Comparison of ENCODE assay signal across 16 cellular contexts in the genomic region with DNA sequence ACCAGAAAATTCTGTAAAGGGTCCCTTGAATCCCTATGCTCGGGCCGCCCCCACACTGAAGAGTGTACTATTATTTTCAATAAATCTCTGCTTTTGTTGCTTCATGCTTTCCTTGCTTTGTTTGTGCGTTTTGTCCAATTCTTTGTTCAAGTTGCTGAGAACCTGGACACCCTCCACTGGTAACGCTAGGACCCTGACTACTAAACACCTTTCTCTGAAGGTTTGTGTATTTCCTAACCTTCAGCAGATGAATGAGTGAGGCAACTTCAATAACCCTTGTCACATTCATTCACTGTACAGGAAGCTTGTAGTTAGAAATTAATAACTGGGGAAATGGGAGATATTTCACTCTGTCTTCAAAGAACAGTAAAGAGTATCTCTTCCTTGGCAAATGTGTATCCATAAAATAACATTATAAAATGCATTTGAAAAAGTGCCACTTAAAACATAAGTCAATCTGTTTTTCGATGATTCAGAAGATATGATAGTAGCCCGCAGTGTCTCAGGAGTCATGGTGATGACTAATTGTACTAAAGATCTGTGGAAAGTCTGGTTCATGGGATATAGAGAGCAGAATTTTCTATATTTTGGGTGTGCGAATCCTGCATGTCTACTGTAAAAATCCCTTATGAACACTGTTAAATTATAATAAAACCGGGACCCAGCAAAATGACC. TPM values are rescaled to one million over a fixed set of nuclear protein-coding genes. Genes with fewer than 3 reads are reported as not detected.
DNase-seq lines count a peak whose midpoint lies in the region; FAIRE-seq and TF ChIP-seq lines count a peak whose summit lies in the region.
"Had no signal": no experiment of that assay in that cellular context is flagged by ENCODE, and none has a peak within 500 bp of the region (broad histone marks: within the 10 kb centered on the region; RNA-seq: fewer than 3 reads in every experiment).

No MANE protein-coding gene starts in this region.

- H3K4me3 Mint-ChIP-seq in astrocyte (ENCODE audit: unreplicated experiment) = no peak overlapping the region
- H3K4me3 Mint-ChIP-seq: CD4-positive, alpha-beta memory T cell; effector memory CD8-positive, alpha-beta T cell; stimulated activated naive B cell treated with anti-CD40 and anti-IgM and Interleukin-4, amounts not matched to agents 10 μg/mL and 1 μg/mL and 100 μg/mL, for 72 hours had no signal

- no peaks in the 10 kb centered on the region for H4K20me1 ChIP-seq in astrocyte (ENCODE audit: insufficient read depth, low read length)

- peaks cover 14% of the 10 kb centered on the region for H3K4me1 Mint-ChIP-seq in astrocyte (ENCODE audit: low read depth, unreplicated experiment)
- H3K4me1 Mint-ChIP-seq: CD4-positive, alpha-beta memory T cell; stimulated activated naive B cell treated with anti-CD40 and anti-IgM and Interleukin-4, amounts not matched to agents 10 μg/mL and 1 μg/mL and 100 μg/mL, for 72 hours had no signal

- H3K27ac ChIP-seq in astrocyte (ENCODE audit: low read depth, low read length) = peak overlapping the region; percentile 88
- H3K27ac ChIP-seq: adrenal gland had no signal

- H3K27me3 ChIP-seq in astrocyte (ENCODE audit: insufficient read depth, low read length) = no peaks in the 10 kb centered on the region
- H3K27me3 ChIP-seq: adrenal gland had no signal

- peaks cover 20% of the 10 kb centered on the region for H3K4me1 ChIP-seq in astrocyte (ENCODE audit: insufficient read depth, low read length)
- H3K4me1 ChIP-seq: adrenal gland had no signal

- peak; percentile 60 for FAIRE-seq in astrocyte (lab: Jason Lieb, UNC)

- H3K4me2 ChIP-seq in astrocyte (ENCODE audit: low read length) = peak overlapping the region; percentile 64

- peak; percentile 63 for DNase-seq in AG20443 (ENCODE audit: low spot score)
- DNase-seq in HPDE6-E6E7 (ENCODE audit: extremely low spot score) = peak; percentile 60
- DNase-seq in astrocyte (ENCODE audit: low read depth) = peak; percentile 84
- DNase-seq in kidney glomerular epithelial cell (lab: John Stamatoyannopoulos, UW) = peak; percentile 67
- no peak for DNase-seq in HuH-7 (ENCODE audit: low spot score)
- no peak for DNase-seq in NCI-H446 treated with DMSO at 0.1 percent for 48 hours (lab: John Stamatoyannopoulos, UW)
- no peak for DNase-seq in MV-4-11 (lab: John Stamatoyannopoulos, UW)
- no peak for DNase-seq in COR-L47 (lab: John Stamatoyannopoulos, UW)
- DNase-seq: adrenal gland; CD4-positive, alpha-beta memory T cell; effector memory CD8-positive, alpha-beta T cell; NCI-H1417 treated with DMSO at 0.1 percent for 48 hours; NCI-H748 treated with DMSO at 0.1 percent for 48 hours; stimulated activated CD4-positive, alpha-beta T cell treated with anti-CD3 and anti-CD28 coated beads, Interleukin-1b, Interleukin-23, amount 100 ng/mL, for 48 hours; stimulated activated naive B cell treated with anti-CD40 and anti-IgM and Interleukin-4, amounts not matched to agents 10 μg/mL and 1 μg/mL and 100 μg/mL, for 72 hours had no signal

- H3K36me3 Mint-ChIP-seq in astrocyte (ENCODE audit: low read depth, unreplicated experiment) = no peaks in the 10 kb centered on the region
- H3K36me3 Mint-ChIP-seq: CD4-positive, alpha-beta memory T cell; stimulated activated naive B cell treated with anti-CD40 and anti-IgM and Interleukin-4, amounts not matched to agents 10 μg/mL and 1 μg/mL and 100 μg/mL, for 72 hours had no signal

- no peaks in the 10 kb centered on the region for H3K36me3 ChIP-seq in astrocyte (ENCODE audit: insufficient read depth, low read length)
- H3K36me3 ChIP-seq: adrenal gland had no signal

- no peak for TF ChIP-seq CTCF in astrocyte (IDR thresholded peaks at IDR 0.05; ENCODE audit: insufficient read depth, low read depth, low read length)

- H3K9ac ChIP-seq in astrocyte (ENCODE audit: low read length) = peak overlapping the region; percentile 69

- H3K9me3 ChIP-seq in astrocyte (ENCODE audit: insufficient read depth, low read depth, low read length) = no peaks in the 10 kb centered on the region
- H3K9me3 ChIP-seq: adrenal gland had no signal

- H3K4me3 ChIP-seq in astrocyte (ENCODE audit: insufficient read depth, low read depth, low read length) = no peak overlapping the region
- H3K4me3 ChIP-seq: adrenal gland had no signal

- H2AFZ ChIP-seq in astrocyte (ENCODE audit: low read depth, low read length) = no peak overlapping the region

- H3K9me3 Mint-ChIP-seq in astrocyte (ENCODE audit: unreplicated experiment) = no peaks in the 10 kb centered on the region
- H3K9me3 Mint-ChIP-seq: effector memory CD8-positive, alpha-beta T cell had no signal

- H3K27ac Mint-ChIP-seq in astrocyte (ENCODE audit: unreplicated experiment) = peak overlapping the region; percentile 30
- H3K27ac Mint-ChIP-seq: CD4-positive, alpha-beta memory T cell; effector memory CD8-positive, alpha-beta T cell; progenitor cell of endocrine pancreas; stimulated activated naive B cell treated with anti-CD40 and anti-IgM and Interleukin-4, amounts not matched to agents 10 μg/mL and 1 μg/mL and 100 μg/mL, for 72 hours had no signal

- H3K27me3 Mint-ChIP-seq in astrocyte (ENCODE audit: low read depth, unreplicated experiment) = peaks cover 6% of the 10 kb centered on the region

- H3K79me2 ChIP-seq in astrocyte (ENCODE audit: insufficient read depth, low read length) = no peaks in the 10 kb centered on the region

RNA-seq across cellular contexts. Expression of a gene that starts 43.2 kb away (rescaled TPM):
- 15.8 and 20.3 TPM in 2 replicates for total RNA-seq in astrocyte

Comparison
In these comparisons a context has a peak if more than half of its experiments do, and no peak if none do; other contexts are left out.
1. DNase-seq: peak in AG20443 (single experiment), HPDE6-E6E7 (single experiment), astrocyte (single experiment) and kidney glomerular epithelial cell (single experiment); none in HuH-7 (single experiment), NCI-H446 treated with DMSO at 0.1 percent for 48 hours (single experiment), MV-4-11 (single experiment) and COR-L47 (single experiment).